7 cellular contexts compared by ENCODE assay signal in the genomic region with DNA sequence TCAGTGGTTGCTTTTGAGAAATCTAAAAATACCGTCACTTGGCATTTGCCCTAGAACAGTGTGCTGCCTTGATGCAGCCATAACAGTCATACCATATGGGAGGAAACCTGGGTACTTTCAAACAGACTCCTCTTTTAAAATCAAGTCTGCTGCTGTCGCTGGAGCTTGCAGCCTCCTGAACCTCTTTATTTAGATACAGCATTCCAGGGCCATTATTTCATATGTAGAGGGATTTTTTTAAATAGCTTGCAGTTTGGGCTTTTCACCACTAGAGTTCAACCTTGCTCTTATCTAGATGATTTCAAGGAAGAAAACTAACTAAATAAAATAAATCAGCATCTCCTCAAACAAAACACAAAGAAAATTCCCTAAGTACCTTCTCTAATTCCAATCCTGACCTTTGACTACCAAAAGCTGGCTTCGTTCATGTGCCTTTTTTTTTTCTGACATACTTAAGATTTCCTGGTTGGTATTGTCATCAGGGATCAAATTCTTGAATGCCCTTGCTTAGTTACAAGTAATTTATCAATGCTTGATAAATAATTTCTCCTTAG.
A peak's percentile ranks its signal among the peaks of the same experiment; 100 is the strongest.
DNase-seq lines count a peak whose midpoint lies in the region; ATAC-seq, FAIRE-seq and TF ChIP-seq lines count a peak whose summit lies in the region.

No MANE protein-coding gene starts in this region.

- no peak for TF ChIP-seq POLR2A in HepG2 (IDR thresholded peaks at IDR 0.05; ENCODE audit: insufficient read depth in 1 of 2, low read depth in 2 of 2, low read length in 2 of 2)

- intact Hi-C loops in HepG2 (cut with micrococcal nuclease; ENCODE audit: unreplicated experiment): loop anchor here (1.0 to 10.0 kb wide), 4 partner anchors 135 to 1768 kb away; no protein-coding TSS in a partner anchor

- in situ Hi-C loops in astrocyte of the spinal cord (cut with HindIII; ENCODE audit: low sequenced_read_pairs): no loop called here
- in situ Hi-C loops in HepG2 (cut with HindIII; ENCODE audit: extremely low pct_ligation_motif_present, low pct_unique_long_range_greater_than_20kb): loop anchor here (5.0 to 25.0 kb wide), 4 partner anchors 248 to 1778 kb away; no protein-coding TSS in a partner anchor

- no TSS peak for BruUV-seq in HepG2 (replicated peaks; lab: Mats Ljungman, UMichigan)

- no peak for DNase-seq in GM06990 (ENCODE audit: extremely low read depth, insufficient read length)
- peak; percentile 38 for DNase-seq in LNCaP clone FGC (ENCODE audit: low read depth)
- DNase-seq in astrocyte of the spinal cord (ENCODE audit: low read depth, low spot score): peak; percentile 83
- peak; percentile 46 for DNase-seq in HepG2 (ENCODE audit: low spot score)
- no peak for DNase-seq in effector memory CD4-positive, alpha-beta T cell
- no peak for DNase-seq in mucosa of gallbladder (ENCODE audit: low spot score)

- H3K27ac ChIP-seq in HepG2 (ENCODE audit: extremely low read length, insufficient read depth, low read length): no peak overlapping the region
- H3K27ac ChIP-seq in effector memory CD4-positive, alpha-beta T cell (ENCODE audit: insufficient read depth, low read length, poor library complexity, severe bottlenecking): no peak overlapping the region

- H3K9ac ChIP-seq in HepG2 (ENCODE audit: insufficient read depth, low read depth, low read length): no peak overlapping the region

- WGBS in HepG2 (ENCODE audit: low lambda C conversion rate): 33% methylated on average over 3 of the region's 3 CpGs

- no peaks in the 10 kb centered on the region for H3K36me3 ChIP-seq in GM06990 (ENCODE audit: control insufficient read depth, insufficient read depth, low read length)
- H3K36me3 ChIP-seq in HepG2 (replicated peaks in 1 of 2; ENCODE audit: control insufficient read depth in 1 of 2, insufficient read depth in 2 of 2, low read length in 2 of 2): no peaks in the 10 kb centered on the region
- H3K36me3 ChIP-seq in effector memory CD4-positive, alpha-beta T cell (ENCODE audit: control insufficient read depth, insufficient read depth, low read length): no peaks in the 10 kb centered on the region

- H3K4me2 ChIP-seq in HepG2 (ENCODE audit: low read depth, low read length): no peak overlapping the region

- no peaks in the 10 kb centered on the region for H3K27me3 ChIP-seq in GM06990 (replicated peaks; ENCODE audit: control insufficient read depth, insufficient read depth, low read length)
- no peaks in the 10 kb centered on the region for H3K27me3 ChIP-seq in HepG2 (ENCODE audit: control insufficient read depth in 1 of 2, insufficient read depth in 2 of 2, low read length in 2 of 2)
- H3K27me3 ChIP-seq in effector memory CD4-positive, alpha-beta T cell (replicated peaks; ENCODE audit: control insufficient read depth, insufficient read depth, low read length, poor library complexity, severe bottlenecking): no peaks in the 10 kb centered on the region

- no peak for TF ChIP-seq RAD21 in HepG2 (CRISPR knock-in tag; IDR thresholded peaks at IDR 0.05)

- no peaks in the 10 kb centered on the region for H3K4me1 ChIP-seq in HepG2 (ENCODE audit: insufficient read depth, low read length)
- no peaks in the 10 kb centered on the region for H3K4me1 ChIP-seq in effector memory CD4-positive, alpha-beta T cell (ENCODE audit: control insufficient read depth, insufficient read depth, low read length, poor library complexity, severe bottlenecking)

- H4K20me1 ChIP-seq in HepG2 (ENCODE audit: insufficient read depth, low read length): no peaks in the 10 kb centered on the region

- no peaks in the 10 kb centered on the region for H3K9me3 ChIP-seq in HepG2 (ENCODE audit: low read length)
- no peaks in the 10 kb centered on the region for H3K9me3 ChIP-seq in effector memory CD4-positive, alpha-beta T cell (ENCODE audit: control insufficient read depth, low read length)

- CTCF ChIA-PET in HepG2 (lab: Yijun Ruan, JAX; ENCODE audit: low intra/inter-chr PET ratio, low total read pairs): interaction anchor here (0.8 to 1.8 kb wide), 3 partner anchors 248 to 681 kb away, joined by 3 to 15 read pairs (median 4); no protein-coding TSS in a partner anchor

- no peak for TF ChIP-seq EP300 in HepG2 (IDR thresholded peaks at IDR 0.05; ENCODE audit: low read depth in 2 of 2, low read length in 2 of 2)
- TF ChIP-seq EP300 in HepG2 (CRISPR knock-in tag; IDR thresholded peaks at IDR 0.05; ENCODE audit: borderline replicate concordance): no peak

- TF ChIP-seq CTCF in GM06990 (IDR thresholded peaks at IDR 0.05; ENCODE audit: insufficient read depth, low read length, poor library complexity, severe bottlenecking) (peak; percentile 65), LNCaP clone FGC (IDR thresholded peaks at IDR 0.05; ENCODE audit: control insufficient read depth, extremely low read depth, insufficient read depth) (peak; percentile 51), astrocyte of the spinal cord (IDR thresholded peaks at IDR 0.05; ENCODE audit: low read depth, low read length) (peak; percentile 68), HepG2 (CRISPR knock-in tag; IDR thresholded peaks at IDR 0.05) (peak; percentile 49)

- ATAC-seq in HepG2 (peak; percentile 78), HG02884 (IDR thresholded peaks at IDR 0.05; ENCODE audit: unreplicated experiment) (no peak)

- POLR2A ChIA-PET in HepG2 (lab: Yijun Ruan, JAX): no interaction called here

- no peak overlapping the region for H3K4me3 ChIP-seq in GM06990 (replicated peaks; ENCODE audit: low read depth, low read length)
- H3K4me3 ChIP-seq in LNCaP clone FGC (ENCODE audit: low read depth, low read length): no peak overlapping the region
- H3K4me3 ChIP-seq in astrocyte of the spinal cord (ENCODE audit: low read depth, low read length): no peak overlapping the region
- H3K4me3 ChIP-seq in HepG2 (replicated peaks in 1 of 3; ENCODE audit: insufficient read depth in 1 of 3, low read depth in 2 of 3, low read length in 3 of 3): no peak overlapping the region
- H3K4me3 ChIP-seq in effector memory CD4-positive, alpha-beta T cell (ENCODE audit: insufficient read depth, low read depth, low read length, poor library complexity, severe bottlenecking): no peak overlapping the region

- peak; percentile 63 for FAIRE-seq in HepG2 (lab: Jason Lieb, UNC)

- no peak overlapping the region for H2AFZ ChIP-seq in HepG2 (ENCODE audit: low read length)

- H3K79me2 ChIP-seq in HepG2 (ENCODE audit: insufficient read depth, low read length): no peaks in the 10 kb centered on the region

TF ChIP-seq in HepG2, 621 proteins besides CTCF, POLR2A, EP300 and RAD21 (continues in another document):
- TF ChIP-seq ZNF17 (CRISPR knock-in tag; IDR thresholded peaks at IDR 0.05) (no peak), RBM39 (IDR thresholded peaks at IDR 0.05; ENCODE audit: low read depth, low read length, poor library complexity, severe bottlenecking) (no peak), RARG (CRISPR knock-in tag; IDR thresholded peaks at IDR 0.05; ENCODE audit: low read depth) (no peak), ZNF850 (CRISPR knock-in tag; conservative IDR thresholded peaks at IDR 0.05) (no peak), SIN3B (IDR thresholded peaks at IDR 0.05; ENCODE audit: low read length) (no peak), ZNF10 (CRISPR knock-in tag; IDR thresholded peaks at IDR 0.05; ENCODE audit: borderline replicate concordance, low read depth) (no peak), PCBP2 (optimal IDR thresholded peaks at IDR 0.05; ENCODE audit: low read depth, low read length, poor library complexity, severe bottlenecking) (no peak), YY1 (IDR thresholded peaks at IDR 0.05; ENCODE audit: insufficient read depth, insufficient replicate concordance, low read depth, low read length) (no peak), TEAD3 (CRISPR knock-in tag; optimal IDR thresholded peaks at IDR 0.05; ENCODE audit: borderline replicate concordance) (peak; percentile 30), CBFB (CRISPR knock-in tag; IDR thresholded peaks at IDR 0.05) (no peak), MAFG (CRISPR knock-in tag; IDR thresholded peaks at IDR 0.05) (no peak), ZNF761 (CRISPR knock-in tag; conservative IDR thresholded peaks at IDR 0.05) (no peak), NAIF1 (CRISPR knock-in tag; IDR thresholded peaks at IDR 0.05; ENCODE audit: borderline replicate concordance) (no peak), ZNF747 (CRISPR knock-in tag; IDR thresholded peaks at IDR 0.05; ENCODE audit: borderline replicate concordance) (no peak)
- TF ChIP-seq, protein P1, sequence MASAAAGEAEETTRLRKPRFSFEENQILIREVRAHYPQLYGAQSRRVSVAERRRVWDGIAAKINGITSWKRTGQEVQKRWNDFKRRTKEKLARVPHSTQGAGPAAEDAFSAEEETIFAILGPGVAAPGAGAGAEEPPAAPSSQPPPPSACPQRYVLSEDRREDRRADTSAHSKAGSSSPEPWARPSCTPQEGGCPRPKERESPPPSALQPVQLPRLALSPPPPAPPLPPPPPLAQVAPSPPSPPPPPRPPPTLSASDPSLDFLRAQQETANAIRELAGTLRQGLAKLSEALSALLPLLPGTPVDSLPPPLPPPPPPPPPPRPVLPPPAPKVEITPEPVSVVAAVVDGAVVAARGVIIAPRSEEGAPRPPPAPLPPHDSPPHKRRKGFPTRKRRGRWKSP (CRISPR knock-in tag; IDR thresholded peaks at IDR 0.05): no peak
- TF ChIP-seq, protein P2, sequence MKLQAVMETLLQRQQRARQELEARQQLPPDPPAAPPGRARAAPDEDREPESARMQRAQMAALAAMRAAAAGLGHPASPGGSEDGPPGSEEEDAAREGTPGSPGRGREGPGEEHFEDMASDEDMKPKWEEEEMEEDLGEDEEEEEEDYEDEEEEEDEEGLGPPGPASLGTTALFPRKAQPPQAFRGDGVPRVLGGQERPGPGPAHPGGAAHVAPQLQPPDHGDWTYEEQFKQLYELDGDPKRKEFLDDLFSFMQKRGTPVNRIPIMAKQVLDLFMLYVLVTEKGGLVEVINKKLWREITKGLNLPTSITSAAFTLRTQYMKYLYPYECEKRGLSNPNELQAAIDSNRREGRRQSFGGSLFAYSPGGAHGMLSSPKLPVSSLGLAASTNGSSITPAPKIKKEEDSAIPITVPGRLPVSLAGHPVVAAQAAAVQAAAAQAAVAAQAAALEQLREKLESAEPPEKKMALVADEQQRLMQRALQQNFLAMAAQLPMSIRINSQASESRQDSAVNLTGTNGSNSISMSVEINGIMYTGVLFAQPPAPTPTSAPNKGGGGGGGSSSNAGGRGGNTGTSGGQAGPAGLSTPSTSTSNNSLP (IDR thresholded peaks at IDR 0.05; ENCODE audit: low read depth, low read length): peak; percentile 82
- TF ChIP-seq, protein P3, sequence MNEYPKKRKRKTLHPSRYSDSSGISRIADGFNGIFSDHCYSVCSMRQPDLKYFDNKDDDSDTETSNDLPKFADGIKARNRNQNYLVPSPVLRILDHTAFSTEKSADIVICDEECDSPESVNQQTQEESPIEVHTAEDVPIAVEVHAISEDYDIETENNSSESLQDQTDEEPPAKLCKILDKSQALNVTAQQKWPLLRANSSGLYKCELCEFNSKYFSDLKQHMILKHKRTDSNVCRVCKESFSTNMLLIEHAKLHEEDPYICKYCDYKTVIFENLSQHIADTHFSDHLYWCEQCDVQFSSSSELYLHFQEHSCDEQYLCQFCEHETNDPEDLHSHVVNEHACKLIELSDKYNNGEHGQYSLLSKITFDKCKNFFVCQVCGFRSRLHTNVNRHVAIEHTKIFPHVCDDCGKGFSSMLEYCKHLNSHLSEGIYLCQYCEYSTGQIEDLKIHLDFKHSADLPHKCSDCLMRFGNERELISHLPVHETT (CRISPR knock-in tag; conservative IDR thresholded peaks at IDR 0.05): no peak

Comparison
In these comparisons a context has a peak if more than half of its experiments do, and no peak if none do; other contexts are left out.
1. DNase-seq: peak in LNCaP clone FGC (single experiment), astrocyte of the spinal cord (single experiment) and HepG2 (single experiment); none in GM06990 (single experiment), effector memory CD4-positive, alpha-beta T cell (0 of 3) and mucosa of gallbladder (single experiment).
2. Peak in every context shown above with its lines, with median percentiles within 50 percentile points of each other: CTCF ChIP-seq.